In the genomic region with DNA sequence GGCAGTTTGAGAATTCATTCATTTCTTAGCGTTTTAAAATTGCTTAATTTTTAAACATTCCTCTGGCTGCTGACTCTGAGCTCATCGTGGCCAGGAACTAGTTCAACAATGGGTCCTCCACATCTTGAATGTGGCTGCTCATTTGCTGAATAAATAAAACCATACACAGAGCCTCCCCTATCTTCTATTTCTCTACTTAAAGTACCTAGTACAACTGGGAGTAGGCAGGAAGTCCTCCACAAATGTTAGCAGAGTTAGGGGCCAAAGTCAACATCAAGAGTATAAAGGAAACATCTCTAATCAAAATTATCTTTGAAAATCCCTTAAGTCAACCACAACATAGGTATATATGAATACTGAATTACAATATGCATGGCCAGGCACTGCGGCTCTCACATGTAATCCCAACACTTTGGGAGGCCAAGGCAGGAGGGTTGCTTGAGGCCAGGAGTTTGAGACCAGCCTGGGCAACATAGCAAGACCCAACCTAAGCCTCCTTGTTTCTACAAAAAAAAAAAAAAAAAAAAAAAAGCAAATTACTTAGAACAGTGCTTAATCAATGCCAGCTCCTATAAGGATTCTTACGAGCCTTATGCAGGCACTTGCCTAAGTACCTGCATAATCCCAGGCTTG, we compare ENCODE assay signal across 20 cellular contexts. TPM values are rescaled to one million over a fixed set of nuclear protein-coding genes. Genes with fewer than 3 reads are reported as not detected.
DNase-seq lines count a peak whose midpoint lies in the region; ATAC-seq, FAIRE-seq and TF ChIP-seq lines count a peak whose summit lies in the region.
"Had no signal": no experiment of that assay in that cellular context is flagged by ENCODE, and none has a peak within 500 bp of the region (broad histone marks: within the 10 kb centered on the region; RNA-seq: fewer than 3 reads in every experiment).

No MANE protein-coding gene starts in this region.

- in situ Hi-C loops in HepG2 (cut with HindIII; ENCODE audit: extremely low pct_ligation_motif_present, low pct_unique_long_range_greater_than_20kb) (no loop called here), transverse colon (cut with MboI; ENCODE audit: low pct_ligation_motif_present in 1 of 4, low pct_unique_long_range_greater_than_20kb in 1 of 4, low sequenced_read_pairs in 3 of 4) (no loop called here)

- no peaks in the 10 kb centered on the region for H3K27me3 ChIP-seq in colonic mucosa
- H3K27me3 ChIP-seq in HepG2 (ENCODE audit: control insufficient read depth in 1 of 2, insufficient read depth in 2 of 2, low read length in 2 of 2) = no peaks in the 10 kb centered on the region
- H3K27me3 ChIP-seq in transverse colon = no peaks in the 10 kb centered on the region
- H3K27me3 ChIP-seq: BLaER1 treated with 17β-estradiol and CSF1 and Interleukin-3, amounts not matched to agents 10 nM and 100 nM had no signal

- no TSS peak for BruUV-seq in HepG2 (replicated peaks; lab: Mats Ljungman, UMichigan)

- H3K4me2 ChIP-seq in HepG2 (ENCODE audit: low read depth, low read length) = peak overlapping the region; percentile 84
- H3K4me2 ChIP-seq: BLaER1 treated with 17β-estradiol and CSF1 and Interleukin-3, amounts not matched to agents 10 nM and 100 nM had no signal

- TF ChIP-seq EP300 in HepG2 (IDR thresholded peaks at IDR 0.05; ENCODE audit: low read depth in 2 of 2, low read length in 2 of 2) (no peak), HepG2 (CRISPR knock-in tag; IDR thresholded peaks at IDR 0.05; ENCODE audit: borderline replicate concordance) (no peak), transverse colon (IDR thresholded peaks at IDR 0.05; ENCODE audit: low read depth) (no peak)

- no peak overlapping the region for H2AFZ ChIP-seq in HepG2 (ENCODE audit: low read length)

- H3K4me3 Mint-ChIP-seq in T-helper 1 cell treated with Interleukin-12 subunit alpha and Interleukin-12 subunit beta and Interleukin-4 antibody, amounts not matched to agents 30 μg/mL and 1 μg/mL, for 36 hours = no peak overlapping the region
- H3K4me3 Mint-ChIP-seq: activated CD8-positive, alpha-beta T cell treated with anti-CD3 and anti-CD28 coated beads for 36 hours had no signal

- H3K79me2 ChIP-seq in HepG2 (ENCODE audit: insufficient read depth, low read length) = no peaks in the 10 kb centered on the region

- H3K27ac Mint-ChIP-seq in T-helper 1 cell treated with Interleukin-12 subunit alpha and Interleukin-12 subunit beta and Interleukin-4 antibody, amounts not matched to agents 30 μg/mL and 1 μg/mL, for 36 hours = peak overlapping the region; percentile 34
- H3K27ac Mint-ChIP-seq: activated CD8-positive, alpha-beta T cell treated with anti-CD3 and anti-CD28 coated beads for 36 hours had no signal

- H3K36me3 ChIP-seq in colonic mucosa = no peaks in the 10 kb centered on the region
- H3K36me3 ChIP-seq in HepG2 (replicated peaks in 1 of 2; ENCODE audit: control insufficient read depth in 1 of 2, insufficient read depth in 2 of 2, low read length in 2 of 2) = peaks cover 1 to 7% of the 10 kb centered on the region in 2 experiments; a peak in 3 of 5 replicates
- peaks cover 0 to 5% (median 2%) of the 10 kb centered on the region in 4 donors for H3K36me3 ChIP-seq in transverse colon

- H3K9me3 ChIP-seq in colonic mucosa = no peaks in the 10 kb centered on the region
- H3K9me3 ChIP-seq in HepG2 (ENCODE audit: low read length) = no peaks in the 10 kb centered on the region
- no peaks in the 10 kb centered on the region for H3K9me3 ChIP-seq in transverse colon
- H3K9me3 ChIP-seq: BLaER1 treated with 17β-estradiol and CSF1 and Interleukin-3, amounts not matched to agents 10 nM and 100 nM had no signal

- no peak for TF ChIP-seq POLR2A in HepG2 (IDR thresholded peaks at IDR 0.05; ENCODE audit: insufficient read depth in 1 of 2, low read depth in 2 of 2, low read length in 2 of 2)
- no peak for TF ChIP-seq POLR2A in transverse colon (IDR thresholded peaks at IDR 0.05)

- 44% methylated on average over 4 of the region's 4 CpGs for WGBS in HepG2 (ENCODE audit: low lambda C conversion rate)
- WGBS in transverse colon (ENCODE audit: low coverage in 1 of 2), 2 donors = 71 to 76% methylated on average over 4 of the region's 4 CpGs

- H3K27ac ChIP-seq in colonic mucosa (peak overlapping the region; percentile 58), HepG2 (ENCODE audit: extremely low read length, insufficient read depth, low read length) (peak overlapping the region; percentile 93), transverse colon (peak overlapping the region; percentile 41 to 79 (median 76))
- H3K27ac ChIP-seq: 22Rv1; BLaER1 treated with 17β-estradiol and CSF1 and Interleukin-3, amounts not matched to agents 10 nM and 100 nM had no signal

- FAIRE-seq in HepG2 (lab: Jason Lieb, UNC) = no peak
- FAIRE-seq: RCC 7860 had no signal

- ATAC-seq in HepG2 = peak; percentile 72

- H3K4me1 Mint-ChIP-seq in T-helper 1 cell treated with Interleukin-12 subunit alpha and Interleukin-12 subunit beta and Interleukin-4 antibody, amounts not matched to agents 30 μg/mL and 1 μg/mL, for 36 hours (ENCODE audit: low read depth) = peaks cover 42% of the 10 kb centered on the region

- TF ChIP-seq CTCF in colonic mucosa (IDR thresholded peaks at IDR 0.05) (no peak), HepG2 (CRISPR knock-in tag; IDR thresholded peaks at IDR 0.05) (no peak), transverse colon (IDR thresholded peaks at IDR 0.05) (no peak)

- intact Hi-C loops in colonic mucosa (cut with DNase I) = no loop called here
- intact Hi-C loops in HepG2 (cut with micrococcal nuclease; ENCODE audit: unreplicated experiment) = loop anchor here (1.0 kb wide), 1 partner anchor 20 kb away; no protein-coding TSS in a partner anchor
- intact Hi-C loops in transverse colon (cut with DNase I; ENCODE audit: low total_unique reads) = no loop called here

- POLR2A ChIA-PET in HepG2 (lab: Yijun Ruan, JAX) = interaction anchor here (1.7 kb wide), 1 partner anchor 21 kb away, joined by 10 read pairs; no protein-coding TSS in a partner anchor

- DNase-seq in T-helper 1 cell (no peak), colonic mucosa (no peak), HepG2 (ENCODE audit: low spot score) (peak; percentile 86), transverse colon (no peak), kidney glomerular epithelial cell (lab: John Stamatoyannopoulos, UW) (no peak)
- no peak for DNase-seq in activated CD4-positive, alpha-beta T cell treated with anti-CD3 and anti-CD28 coated beads for 48 hours
- no peak for DNase-seq in effector CD8-positive, alpha-beta T cell (lab: John Stamatoyannopoulos, UW)
- DNase-seq: activated CD8-positive, alpha-beta T cell treated with anti-CD3 and anti-CD28 coated beads for 36 hours; cerebellar nuclear complex; erythroblast; IMR-90; MV-4-11; NCI-H2081 treated with DMSO at 0.1 percent for 48 hours; NCI-H526 treated with DMSO at 0.1 percent for 48 hours had no signal

- H3K4me1 ChIP-seq in colonic mucosa (peaks cover 12% of the 10 kb centered on the region), HepG2 (ENCODE audit: insufficient read depth, low read length) (peaks cover 54% of the 10 kb centered on the region), transverse colon (peaks cover 10 to 54% (median 31%) of the 10 kb centered on the region in 4 donors)

- TF ChIP-seq RAD21 in HepG2 (CRISPR knock-in tag; IDR thresholded peaks at IDR 0.05) = no peak

- no peak overlapping the region for H3K9ac ChIP-seq in colonic mucosa (ENCODE audit: low read depth in 2 of 2, low read length in 2 of 2)
- H3K9ac ChIP-seq in HepG2 (ENCODE audit: insufficient read depth, low read depth, low read length) = peak overlapping the region; percentile 73
- H3K9ac ChIP-seq: BLaER1 treated with 17β-estradiol and CSF1 and Interleukin-3, amounts not matched to agents 10 nM and 100 nM had no signal

- no peak overlapping the region for H3K4me3 ChIP-seq in colonic mucosa
- H3K4me3 ChIP-seq in HepG2 (replicated peaks in 1 of 3; ENCODE audit: insufficient read depth in 1 of 3, low read depth in 2 of 3, low read length in 3 of 3) = peak overlapping the region in 1 of 3 experiments; percentile 57; a peak in 1 of 6 replicates
- no peak overlapping the region for H3K4me3 ChIP-seq in transverse colon
- H3K4me3 ChIP-seq: BLaER1 treated with 17β-estradiol and CSF1 and Interleukin-3, amounts not matched to agents 10 nM and 100 nM had no signal

- no peaks in the 10 kb centered on the region for H3K9me3 Mint-ChIP-seq in T-helper 1 cell treated with Interleukin-12 subunit alpha and Interleukin-12 subunit beta and Interleukin-4 antibody, amounts not matched to agents 30 μg/mL and 1 μg/mL, for 36 hours
- H3K9me3 Mint-ChIP-seq: activated CD8-positive, alpha-beta T cell treated with anti-CD3 and anti-CD28 coated beads for 36 hours had no signal

- CTCF ChIA-PET in HepG2 (lab: Yijun Ruan, JAX; ENCODE audit: low intra/inter-chr PET ratio, low total read pairs) = no interaction called here

- no peaks in the 10 kb centered on the region for H3K27me3 Mint-ChIP-seq in T-helper 1 cell treated with Interleukin-12 subunit alpha and Interleukin-12 subunit beta and Interleukin-4 antibody, amounts not matched to agents 30 μg/mL and 1 μg/mL, for 36 hours (ENCODE audit: low read depth)
- H3K27me3 Mint-ChIP-seq: activated CD8-positive, alpha-beta T cell treated with anti-CD3 and anti-CD28 coated beads for 36 hours had no signal

- peaks cover 67% of the 10 kb centered on the region for H3K36me3 Mint-ChIP-seq in T-helper 1 cell treated with Interleukin-12 subunit alpha and Interleukin-12 subunit beta and Interleukin-4 antibody, amounts not matched to agents 30 μg/mL and 1 μg/mL, for 36 hours (ENCODE audit: low read depth)

- H4K20me1 ChIP-seq in HepG2 (ENCODE audit: insufficient read depth, low read length) = no peaks in the 10 kb centered on the region

RNA-seq across cellular contexts. Expression of a gene that starts 57.5 kb away (rescaled TPM):
- under 1 TPM in 1 of 2 donors, not detected in 1; 0.11 TPM for total RNA-seq in colonic mucosa
- total RNA-seq in HepG2 (2016; rRNA removed; fragmentation: Illumina TruSeq; extraction: Trizol) = not detected in 2 replicates
- not detected in 2 replicates for total RNA-seq in HepG2 (2016; cell fraction: cytosol; rRNA removed; fragmentation: Illumina TruSeq; extraction: Trizol; ENCODE audit: low read depth)
- not detected in 2 replicates for total RNA-seq in HepG2 (2016; cell fraction: insoluble cytoplasmic fraction; rRNA removed; fragmentation: Illumina TruSeq; extraction: Trizol)
- not detected in 2 replicates for total RNA-seq in HepG2 (2016; cell fraction: membrane; rRNA removed; fragmentation: Illumina TruSeq; extraction: Trizol)
- total RNA-seq in HepG2 (2016; cell fraction: nucleus; rRNA removed; fragmentation: Illumina TruSeq; extraction: Trizol) = not detected in 2 replicates
- polyA plus RNA-seq in HepG2 (2011; rRNA removed) = not detected in 2 replicates
- polyA plus RNA-seq in HepG2 (2011; cell fraction: cytosol; rRNA removed) = not detected in 2 replicates
- not detected in 2 replicates for polyA plus RNA-seq in HepG2 (2011; cell fraction: nucleus; rRNA removed)
- not detected in 2 replicates for polyA plus RNA-seq in HepG2 (2012)
- not detected in 2 replicates for polyA plus RNA-seq in HepG2 (2016; cell fraction: cytosol; fragmentation: Illumina TruSeq; extraction: Trizol; ENCODE audit: low read depth)
- not detected in 2 replicates for polyA plus RNA-seq in HepG2 (2016; cell fraction: insoluble cytoplasmic fraction; fragmentation: Illumina TruSeq; extraction: Trizol; ENCODE audit: low read depth)
- not detected in 2 replicates for polyA plus RNA-seq in HepG2 (2016; cell fraction: membrane; fragmentation: Illumina TruSeq; extraction: Trizol; ENCODE audit: low read depth)
- not detected in 2 replicates for polyA plus RNA-seq in HepG2 (2016; cell fraction: nucleus; fragmentation: Illumina TruSeq; extraction: Trizol; ENCODE audit: insufficient read depth, low read depth)
- not detected in 2 replicates for polyA minus RNA-seq in HepG2 (2011; rRNA and poly(A)+ RNA removed; ENCODE audit: low replicate concordance)
- not detected in 2 replicates for polyA minus RNA-seq in HepG2 (2011; cell fraction: cytosol; rRNA and poly(A)+ RNA removed)
- not detected in 2 replicates for polyA minus RNA-seq in HepG2 (2011; cell fraction: nucleus; rRNA and poly(A)+ RNA removed)
- total RNA-seq in transverse colon = under 1 TPM in 1 of 4 donors, not detected in 3; 0.27 TPM
- total RNA-seq: activated CD8-positive, alpha-beta T cell treated with anti-CD3 and anti-CD28 coated beads for 36 hours; IMR-90; mononuclear cell; osteocyte had no signal
- polyA plus RNA-seq: IMR-90 had no signal
